ENCODE assay signal across 26 cellular contexts in genomic region chrX:51795136-51795535, GRCh38.
"Had no signal": no experiment of that assay in that cellular context is flagged by ENCODE, and none has a peak within 500 bp of the region (broad histone marks: within the 10 kb centered on the region; RNA-seq: fewer than 3 reads in every experiment).

No MANE protein-coding gene starts in this region.

- H3K4me1 ChIP-seq: esophagus muscularis mucosa, foreskin keratinocyte, heart right ventricle, left lung, pancreas, right lobe of liver, testis, tibial artery had no signal

- H3K36me3 ChIP-seq: esophagus muscularis mucosa, heart right ventricle, left lung, neutrophil, pancreas, right lobe of liver, tibial artery had no signal

- ATAC-seq: foreskin keratinocyte; heart right ventricle; left cardiac atrium; left lung; mucosa of descending colon; natural killer cell treated with Interleukin-12 subunit alpha and Interleukin-12 subunit beta and Interleukin-15 and Interleukin-18, amount 100 ng/mL, for 72 hours; pancreas; right lobe of liver; stimulated activated naive CD8-positive, alpha-beta T cell treated with anti-CD3 and anti-CD28 coated beads, Interleukin-15, Interleukin-2, amounts not matched to agents 100 U/mL and 50 U/mL, for 24 hours had no signal

- H3K9me3 ChIP-seq: esophagus muscularis mucosa, heart right ventricle, left lung, mucosa of descending colon, neutrophil, pancreas, right lobe of liver, testis, tibial artery had no signal

- H3K27me3 ChIP-seq: esophagus muscularis mucosa, foreskin keratinocyte, neutrophil, right lobe of liver, testis, tibial artery had no signal

- H3K4me3 ChIP-seq: esophagus muscularis mucosa, heart right ventricle, left lung, mucosa of descending colon, pancreas, right lobe of liver, testis, tibial artery had no signal

- H3K27ac ChIP-seq: esophagus muscularis mucosa, foreskin keratinocyte, heart right ventricle, left lung, neutrophil, pancreas, right lobe of liver, testis, tibial artery had no signal

- DNase-seq: effector CD8-positive, alpha-beta T cell; endodermal cell; foreskin keratinocyte; glutamatergic neuron; heart right ventricle; hippocampal formation; left cardiac atrium; left lung; mesenchymal stem cell; mucosa of descending colon; naive B cell; pancreas; right lobe of liver; small intestine; stimulated activated CD4-positive, alpha-beta T cell treated with anti-CD3 and anti-CD28 coated beads, Interleukin-15, amount 100 ng/mL, for 24 hours; stimulated activated CD4-positive, alpha-beta T cell treated with anti-CD3 and anti-CD28 coated beads, Interleukin-4, amount 100 ng/mL, for 1 hour; stimulated activated CD8-positive, alpha-beta memory T cell treated with anti-CD3 and anti-CD28 coated beads, Interleukin-4, amount 100 ng/mL, for 48 hours; stimulated activated naive CD8-positive, alpha-beta T cell treated with anti-CD3 and anti-CD28 coated beads, Interleukin-15, Interleukin-2, amounts not matched to agents 100 U/mL and 50 U/mL, for 24 hours; substantia nigra; testis; tibial artery had no signal

- FAIRE-seq: endothelial cell of umbilical vein, islet of Langerhans had no signal
